ENCODE assay signal across 8 cellular contexts in genomic region chr10:69961168-69961863, GRCh38.
DNase-seq lines count a peak whose midpoint lies in the region; ATAC-seq and TF ChIP-seq lines count a peak whose summit lies in the region.
"Had no signal": no experiment of that assay in that cellular context is flagged by ENCODE, and none has a peak within 500 bp of the region (broad histone marks: within the 10 kb centered on the region; RNA-seq: fewer than 3 reads in every experiment).

No MANE protein-coding gene starts in this region.

- H3K4me2 ChIP-seq in OCI-LY3 (ENCODE audit: low read length): no peak overlapping the region

- peaks cover 18% of the 10 kb centered on the region for H3K4me1 ChIP-seq in OCI-LY3 (ENCODE audit: low read length)

- no peaks in the 10 kb centered on the region for H3K36me3 ChIP-seq in OCI-LY3 (replicated peaks; ENCODE audit: low read depth, low read length)

- no peaks in the 10 kb centered on the region; the same call in 1 of the 2 replicates for H3K27me3 ChIP-seq in OCI-LY3 (ENCODE audit: low read depth, low read length)

- H3K9ac ChIP-seq in OCI-LY3 (ENCODE audit: low read length): no peak overlapping the region

- H3K4me3 ChIP-seq in GM12875 (ENCODE audit: low read depth, low read length): no peak overlapping the region
- no peak overlapping the region for H3K4me3 ChIP-seq in OCI-LY3 (ENCODE audit: low read length)
- H3K4me3 ChIP-seq in fibroblast of pulmonary artery (replicated peaks; ENCODE audit: low read depth, low read length): no peak overlapping the region
- H3K4me3 ChIP-seq in retinal pigment epithelial cell (ENCODE audit: low read length): no peak overlapping the region

- H3K27ac ChIP-seq in OCI-LY3 (ENCODE audit: low read length): no peak overlapping the region

- no peaks in the 10 kb centered on the region for H3K9me3 ChIP-seq in OCI-LY3 (ENCODE audit: insufficient read depth, low read length)

- H4K20me1 ChIP-seq in OCI-LY3 (ENCODE audit: insufficient read depth, low read length): no peaks in the 10 kb centered on the region

- no peak overlapping the region for H2AFZ ChIP-seq in OCI-LY3 (ENCODE audit: low read depth, low read length)

- TF ChIP-seq CTCF in GM12875 (IDR thresholded peaks at IDR 0.05; ENCODE audit: borderline replicate concordance, insufficient read depth, low read depth, low read length) (peak; percentile 49; the same call in 1 of the 2 replicates), OCI-LY3 (IDR thresholded peaks at IDR 0.05; ENCODE audit: low read depth, low read length) (peak; percentile 26; the same call in 1 of the 2 replicates), fibroblast of pulmonary artery (IDR thresholded peaks at IDR 0.05; ENCODE audit: low read length, missing control alignments) (peak; percentile 38), retinal pigment epithelial cell (conservative IDR thresholded peaks at IDR 0.05; ENCODE audit: low read depth, low read length) (peak; percentile 51)

- DNase-seq in fibroblast of pulmonary artery (ENCODE audit: low read depth) (no peak), retinal pigment epithelial cell (ENCODE audit: low read depth) (no peak), NCI-H2029 (lab: John Stamatoyannopoulos, UW) (no peak)
- DNase-seq: SW 1271 had no signal

- no peaks in the 10 kb centered on the region for H3K79me2 ChIP-seq in OCI-LY3 (ENCODE audit: low read length)

- ATAC-seq in GM21381 (IDR thresholded peaks at IDR 0.05; ENCODE audit: unreplicated experiment): no peak
- no peak for ATAC-seq in HG02763 (IDR thresholded peaks at IDR 0.05; ENCODE audit: unreplicated experiment)
